28 cellular contexts compared by ENCODE assay signal in genomic region chr5:115713408-115713807, GRCh38.
"Had no signal": no experiment of that assay in that cellular context is flagged by ENCODE, and none has a peak within 500 bp of the region (broad histone marks: within the 10 kb centered on the region; RNA-seq: fewer than 3 reads in every experiment).

No MANE protein-coding gene starts in this region.

- DNase-seq: hippocampal formation; kidney glomerular epithelial cell; left cardiac atrium; left ventricle myocardium superior; lower lobe of right lung; mammary epithelial cell; mesenchymal stem cell; naive thymus-derived CD8-positive, alpha-beta T cell; nucleus accumbens; pancreas; posterior cingulate gyrus; retina; right cardiac atrium; sigmoid colon; stimulated activated CD4-positive, alpha-beta T cell treated with anti-CD3 and anti-CD28 coated beads, Interleukin-1b, Interleukin-23, amount 100 ng/mL, for 48 hours; stimulated activated CD4-positive, alpha-beta T cell treated with anti-CD3 and anti-CD28 coated beads, Interleukin-2, amount 100 ng/mL, for 48 hours; stimulated activated CD4-positive, alpha-beta T cell treated with anti-CD3 and anti-CD28 coated beads, Interleukin-4, amount 100 ng/mL, for 4 hours; stimulated activated CD8-positive, alpha-beta memory T cell treated with anti-CD3 and anti-CD28 coated beads, Interleukin-4, amount 100 ng/mL, for 48 hours; stimulated activated naive CD4-positive, alpha-beta T cell treated with Interleukin-2 at 50 U/mL for 16 hours; stimulated activated naive CD8-positive, alpha-beta T cell treated with anti-CD3 and anti-CD28 coated beads, Interleukin-15, amount 100 ng/mL, for 72 hours; substantia nigra had no signal

- H3K4me1 ChIP-seq: lower lobe of right lung, pancreas, prostate gland, sigmoid colon, vagina had no signal

- H3K9me3 ChIP-seq: lower lobe of right lung, pancreas, prostate gland, sigmoid colon, tibial nerve, vagina had no signal

- H3K27ac ChIP-seq: lower lobe of right lung, pancreas, prostate gland, sigmoid colon, tibial nerve, vagina had no signal

- FAIRE-seq: keratinocyte, pancreas had no signal

- H3K27me3 ChIP-seq: pancreas, sigmoid colon, tibial nerve, vagina had no signal

- H3K4me3 ChIP-seq: lower lobe of right lung, pancreas, prostate gland, sigmoid colon, smooth muscle cell, tibial nerve, vagina had no signal

- ATAC-seq: left cardiac atrium; left lobe of liver; left ventricle myocardium superior; lower lobe of right lung; naive thymus-derived CD8-positive, alpha-beta T cell; pancreas; right cardiac atrium; stimulated activated memory B cell treated with anti-CD40 and anti-IgM and Interleukin-4, amounts not matched to agents 10 μg/mL and 1 μg/mL and 100 μg/mL, for 72 hours; stimulated activated naive CD8-positive, alpha-beta T cell treated with anti-CD3 and anti-CD28 coated beads, Interleukin-15, amount 100 ng/mL, for 72 hours had no signal

- H3K36me3 ChIP-seq: lower lobe of right lung, pancreas, prostate gland, sigmoid colon, tibial nerve, vagina had no signal
